2 cellular contexts compared by ENCODE assay signal in genomic region chr5:159904874-159905273, GRCh38.
TF ChIP-seq lines count a peak whose summit lies in the region.

No MANE protein-coding gene starts in this region.

TF ChIP-seq in SK-N-SH, 30 proteins besides CTCF, POLR2A, EP300 and RAD21 (continued from another document):
- no peak for TF ChIP-seq GATA2 (CRISPR knock-in tag; IDR thresholded peaks at IDR 0.05)

TF ChIP-seq in SK-N-SH treated with all-trans-retinoic acid at 6 μM for 48 hours, 23 proteins besides CTCF, POLR2A, EP300 and RAD21 (continued from another document):
- no peak for TF ChIP-seq ARNTL (CRISPR knock-in tag; IDR thresholded peaks at IDR 0.05; ENCODE audit: borderline replicate concordance, low read depth)
